ENCODE assay signal across 8 cellular contexts in the genomic region with DNA sequence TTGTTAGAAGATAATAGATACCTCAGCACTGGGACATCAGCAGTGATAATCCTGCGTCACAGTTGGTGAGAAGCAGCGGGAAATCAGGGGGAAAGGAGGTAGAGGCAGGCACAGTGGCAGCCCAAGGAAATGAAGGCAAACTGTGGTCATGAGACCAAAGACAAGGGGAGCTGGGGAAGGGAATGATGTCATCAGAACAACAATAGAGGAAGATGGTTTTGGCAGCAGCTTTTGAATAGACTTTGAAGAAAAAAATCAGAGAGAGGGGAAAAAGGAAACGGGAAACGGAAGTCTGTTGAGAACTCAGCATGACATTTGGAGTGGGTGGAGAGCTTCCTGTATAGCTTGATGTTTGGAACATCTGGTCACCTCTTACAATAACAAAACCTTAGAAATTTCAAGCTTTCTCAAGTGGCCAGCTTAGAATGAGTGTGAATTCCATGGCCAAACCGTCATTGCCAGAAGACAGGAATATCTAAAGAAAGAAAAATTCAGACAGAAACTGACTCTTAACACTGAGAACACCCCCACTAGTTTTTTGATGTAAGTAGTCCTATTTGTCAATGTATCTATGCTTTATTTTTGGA. TPM values are rescaled to one million over a fixed set of nuclear protein-coding genes. Genes with fewer than 3 reads are reported as not detected.
DNase-seq lines count a peak whose midpoint lies in the region; ATAC-seq, FAIRE-seq and TF ChIP-seq lines count a peak whose summit lies in the region.

No MANE protein-coding gene starts in this region.

- POLR2A ChIA-PET in A549 (lab: Yijun Ruan, JAX) = interaction anchor here (0.5 to 1.5 kb wide), 2 partner anchors 17 to 205 kb away, joined by 3 to 4 read pairs; no protein-coding TSS in a partner anchor

- 0 out of 3 replicates have a peak overlapping the region, but pooled peaks have one; percentile 9 for H3K4me2 ChIP-seq in A549

- TF ChIP-seq EP300 in A549 (IDR thresholded peaks at IDR 0.05) = no peak

- H3K27ac ChIP-seq in A549 = no peak overlapping the region
- peak overlapping the region; percentile 63 for H3K27ac ChIP-seq in ectodermal cell (ENCODE audit: insufficient read depth, low read depth, low read length, poor library complexity, severe bottlenecking)

- DNase-seq in A549 (ENCODE audit: low read depth in 1 of 2, low spot score in 1 of 2) (no peak), OCI-M1 (lab: John Stamatoyannopoulos, UW) (peak; percentile 82), GOT3 (lab: John Stamatoyannopoulos, UW) (no peak), mucosa of gallbladder (ENCODE audit: low spot score) (no peak)

- H3K4me3 ChIP-seq in A549 (no peak overlapping the region), ectodermal cell (ENCODE audit: insufficient read depth, low read depth, low read length) (no peak overlapping the region), neuron (ENCODE audit: low read length) (no peak overlapping the region)

- peak overlapping the region; percentile 23 for H2AFZ ChIP-seq in neuron (ENCODE audit: low read depth, low read length)

- no peak for FAIRE-seq in A549 (lab: Jason Lieb, UNC)

- H3K4me1 ChIP-seq in A549 (0 out of 3 replicates have a peak, but pooled peaks cover 4% of the 10 kb centered on the region), ectodermal cell (ENCODE audit: control insufficient read depth, insufficient read depth, low read length) (peaks cover 13% of the 10 kb centered on the region), neuron (ENCODE audit: insufficient read depth, low read length) (peaks cover 8% of the 10 kb centered on the region)

- TF ChIP-seq POLR2A in A549 (IDR thresholded peaks at IDR 0.05; ENCODE audit: low read length) = no peak

- H3K36me3 ChIP-seq in ectodermal cell (ENCODE audit: control insufficient read depth, insufficient read depth, low read length) (no peaks in the 10 kb centered on the region), neuron (ENCODE audit: insufficient read depth, low read length) (no peaks in the 10 kb centered on the region)

- WGBS in A549 (ENCODE audit: missing lambda C conversion rate) = 35% methylated on average over 5 of the region's 5 CpGs
- whole genome bisulfite sequencing in ectodermal cell, 2 experiments = 10 to 20% methylated on average over 5 of the region's 5 CpGs

- no peaks in the 10 kb centered on the region for H3K9me3 ChIP-seq in A549
- H3K9me3 ChIP-seq in ectodermal cell (ENCODE audit: control insufficient read depth, low read length) = no peaks in the 10 kb centered on the region
- no peaks in the 10 kb centered on the region for H3K9me3 ChIP-seq in neuron (ENCODE audit: low read length)

- no peak for TF ChIP-seq RAD21 in A549 (conservative IDR thresholded peaks at IDR 0.05 in 1 of 2, IDR thresholded peaks at IDR 0.05 in 1 of 2)

- H3K27me3 ChIP-seq in ectodermal cell (ENCODE audit: control insufficient read depth, insufficient read depth, low read length, poor library complexity, severe bottlenecking) = no peaks in the 10 kb centered on the region
- no peaks in the 10 kb centered on the region for H3K27me3 ChIP-seq in neuron (ENCODE audit: insufficient read depth, low read length)

- CTCF ChIA-PET in A549 (lab: Yijun Ruan, JAX) = interaction anchor here (0.7 to 6.5 kb wide), 37 partner anchors 9 to 269 kb away, joined by 3 to 94 read pairs (median 4); partner anchors contain the start of gene ENOSF1

- ATAC-seq in A549 = no peak
- ATAC-seq in GM18502 (IDR thresholded peaks at IDR 0.05; ENCODE audit: poor library complexity, unreplicated experiment) = peak; percentile 67
- peak; percentile 67 for ATAC-seq in HG02973 (IDR thresholded peaks at IDR 0.05; ENCODE audit: unreplicated experiment)

- no peak for TF ChIP-seq CTCF in A549 (IDR thresholded peaks at IDR 0.05)

TF ChIP-seq in A549, 52 proteins besides CTCF, POLR2A, EP300 and RAD21:
- TF ChIP-seq BHLHE40 (IDR thresholded peaks at IDR 0.05; ENCODE audit: low read depth, low read length) (no peak), ZNF302 (CRISPR knock-in tag; IDR thresholded peaks at IDR 0.05) (no peak), HDAC2 (IDR thresholded peaks at IDR 0.05) (no peak), NPAS2 (CRISPR knock-in tag; IDR thresholded peaks at IDR 0.05; ENCODE audit: borderline replicate concordance) (no peak), NFE2L2 (conservative IDR thresholded peaks at IDR 0.05; ENCODE audit: low read length) (no peak)
- TF ChIP-seq, protein P1, sequence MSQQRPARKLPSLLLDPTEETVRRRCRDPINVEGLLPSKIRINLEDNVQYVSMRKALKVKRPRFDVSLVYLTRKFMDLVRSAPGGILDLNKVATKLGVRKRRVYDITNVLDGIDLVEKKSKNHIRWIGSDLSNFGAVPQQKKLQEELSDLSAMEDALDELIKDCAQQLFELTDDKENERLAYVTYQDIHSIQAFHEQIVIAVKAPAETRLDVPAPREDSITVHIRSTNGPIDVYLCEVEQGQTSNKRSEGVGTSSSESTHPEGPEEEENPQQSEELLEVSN (IDR thresholded peaks at IDR 0.05; ENCODE audit: borderline replicate concordance, low read depth) = no peak
TF ChIP-seq in A549: peak in this region for 0.

RNA-seq across cellular contexts. Expression of gene YES1, which starts 18.4 kb away (rescaled TPM):
- polyA plus RNA-seq in A549 (2011; rRNA removed) = 19.6 and 22.6 TPM in 2 replicates
- 10.1 and 10.9 TPM in 2 replicates for polyA plus RNA-seq in A549 (2012; cell fraction: cytosol; rRNA removed)
- polyA plus RNA-seq in A549 (2012; cell fraction: nucleus; rRNA removed) = 4.5 and 5.5 TPM in 2 replicates
- polyA plus RNA-seq in A549 (2017; fragmentation: RNase III; extraction: RNeasy Plus Mini Kit Qiagen cat#74134 plus additional on column Dnase treatment) = 31.0 to 32.5 TPM (median 32.1 TPM) in 3 replicates
- 12.6 and 18.4 TPM in 2 replicates for polyA minus RNA-seq in A549 (2011; rRNA and poly(A)+ RNA removed)
- polyA plus RNA-seq in ectodermal cell (2013, experiment 1 of 4) = 85.1 TPM
- 80.8 TPM for polyA plus RNA-seq in ectodermal cell (2013, experiment 2 of 4)
- 58.3 TPM for polyA plus RNA-seq in ectodermal cell (2013, experiment 3 of 4)
- polyA plus RNA-seq in ectodermal cell (2013, experiment 4 of 4) = 68.3 TPM
- 46.0 TPM for total RNA-seq in mucosa of gallbladder

Comparison
In these comparisons a context has a peak if more than half of its experiments do, and no peak if none do; other contexts are left out.
1. ATAC-seq: peak in GM18502 (single experiment) and HG02973 (single experiment); none in A549 (0 of 2).